ENCODE assay signal across 33 cellular contexts in genomic region chr3:64550745-64551144, GRCh38.
"Had no signal": no experiment of that assay in that cellular context is flagged by ENCODE, and none has a peak within 500 bp of the region (broad histone marks: within the 10 kb centered on the region; RNA-seq: fewer than 3 reads in every experiment).

No MANE protein-coding gene starts in this region.

- DNase-seq: activated B cell treated with CpG ODN at 0.5 μM for 24 hours; activated CD4-positive, alpha-beta T cell treated with anti-CD3 and anti-CD28 coated beads for 4 hours; activated CD4-positive, CD25-positive, alpha-beta regulatory T cell treated with anti-CD3 and anti-CD28 coated beads, Interleukin-2, amount 50 U/mL, for 72 hours; activated CD8-positive, alpha-beta T cell treated with anti-CD3 and anti-CD28 coated beads for 36 hours; activated effector memory CD4-positive, alpha-beta T cell treated with anti-CD3 and anti-CD28 coated beads, Interleukin-2, amount 50 U/mL, for 16 hours; activated naive CD4-positive, alpha-beta T cell; activated naive CD4-positive, alpha-beta T cell treated with anti-CD3 and anti-CD28 coated beads, Interleukin-2, amount 50 U/mL, for 16 hours; activated naive CD8-positive, alpha-beta T cell treated with anti-CD3 and anti-CD28 coated beads for 36 hours; activated T-cell treated with anti-CD3 and anti-CD28 coated beads, Interleukin-2, amount 50 U/mL, for 1 hour; activated T-cell treated with anti-CD3 and anti-CD28 coated beads, Interleukin-2, amount 50 U/mL, for 72 hours; amniotic stem cell; aorta; brain microvascular endothelial cell; Kasumi-1; KG1; MG63; NCI-H1048; NCI-H1105 treated with DMSO at 0.1 percent for 48 hours; NCI-H1436; NCI-H1694; NCI-H2029; NCI-H510A; NCI-H526; NCI-H748 treated with DMSO at 0.1 percent for 48 hours; NK-92 treated with Interleukin-12 subunit alpha and Interleukin-12 subunit beta, amount 100 ng/mL, for 24 hours; PC-3; Right ventricle myocardium superior; SW 1271; T-helper 1 cell; T-helper 2 cell; T-helper 9 cell had no signal

- ATAC-seq: activated CD8-positive, alpha-beta T cell treated with anti-CD3 and anti-CD28 coated beads for 36 hours; activated T-cell treated with anti-CD3 and anti-CD28 coated beads, Interleukin-2, amount 50 U/mL, for 72 hours; activated T-helper 17 cell treated with anti-CD3 and anti-CD28 coated beads, Interleukin-2, amount 50 U/mL, for 72 hours; PC-3 had no signal

- H3K9me3 ChIP-seq: MG63 had no signal

- FAIRE-seq: RCC 7860 had no signal

- H3K27ac ChIP-seq: brain microvascular endothelial cell had no signal

- H3K27me3 ChIP-seq: brain microvascular endothelial cell, MG63 had no signal

- H3K4me3 ChIP-seq: MG63 had no signal

- H3K36me3 ChIP-seq: brain microvascular endothelial cell, MG63 had no signal
